ENCODE assay signal across 21 cellular contexts in the genomic region with DNA sequence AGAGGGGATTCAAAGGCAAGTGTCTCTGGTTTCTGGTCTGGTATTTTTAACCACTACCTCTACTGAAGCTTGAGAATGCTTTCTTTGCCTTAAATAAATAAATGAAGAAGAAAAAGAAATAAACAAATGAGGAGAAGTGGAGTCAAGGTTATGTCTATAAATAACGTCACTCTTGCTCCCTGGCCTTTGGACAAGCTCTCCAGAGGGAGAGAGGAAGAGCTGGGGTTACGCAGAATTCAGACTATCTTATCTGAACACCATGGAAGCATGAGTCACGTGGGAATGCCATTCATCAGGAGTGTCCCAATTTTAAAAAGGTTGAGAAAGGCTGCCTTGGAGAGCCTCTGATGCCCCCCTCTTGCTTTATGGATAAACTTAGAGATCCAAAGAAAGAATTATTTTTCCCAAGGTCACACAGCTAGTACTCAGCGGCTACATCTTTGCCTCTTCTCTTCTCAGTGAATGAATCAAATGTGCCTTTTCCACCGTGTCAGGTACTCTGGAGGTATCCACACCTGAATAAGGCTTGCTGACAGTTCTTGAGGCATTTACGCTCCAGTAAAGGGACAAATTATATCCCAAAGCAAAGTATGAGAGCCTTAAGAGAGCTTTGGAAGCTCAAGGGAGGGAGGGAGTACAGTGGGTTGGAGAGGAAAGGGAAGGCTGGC. TPM values are rescaled to one million over a fixed set of nuclear protein-coding genes. Genes with fewer than 3 reads are reported as not detected.
A peak's percentile ranks its signal among the peaks of the same experiment; 100 is the strongest.
DNase-seq lines count a peak whose midpoint lies in the region; ATAC-seq, FAIRE-seq and TF ChIP-seq lines count a peak whose summit lies in the region.
"Had no signal": no experiment of that assay in that cellular context is flagged by ENCODE, and none has a peak within 500 bp of the region (broad histone marks: within the 10 kb centered on the region; RNA-seq: fewer than 3 reads in every experiment).

No MANE protein-coding gene starts in this region.

- intact Hi-C loops in HepG2 (cut with micrococcal nuclease; ENCODE audit: unreplicated experiment), result no loop called here

- BruUV-seq in HepG2 (replicated peaks; lab: Mats Ljungman, UMichigan), result no TSS peak

- peak; percentile 46 for DNase-seq in Caki2 (ENCODE audit: low read depth)
- DNase-seq in OCI-M1 (lab: John Stamatoyannopoulos, UW), result peak; percentile 10
- DNase-seq in fibroblast of the aortic adventitia (ENCODE audit: low read depth), result peak; percentile 56
- DNase-seq in HepG2 (ENCODE audit: low spot score), result peak; percentile 74
- no peak for DNase-seq in RPMI8226
- no peak for DNase-seq in AML-193 (lab: John Stamatoyannopoulos, UW)
- DNase-seq: activated CD4-positive, alpha-beta T cell treated with anti-CD3 and anti-CD28 coated beads, Interleukin-2, amount 50 U/mL, for 4 hours; activated T-cell treated with anti-CD3 and anti-CD28 coated beads, Interleukin-2, amount 50 U/mL, for 4 hours; CD8-positive, alpha-beta memory T cell; gastrocnemius medialis; GF-D8; GM23248; NCI-H69; stimulated activated CD4-positive, alpha-beta T cell treated with anti-CD3 and anti-CD28 coated beads, Interleukin-4, amount 100 ng/mL, for 1 hour; substantia nigra had no signal

- no peak overlapping the region for H2AFZ ChIP-seq in HepG2 (ENCODE audit: low read length)
- H2AFZ ChIP-seq: GM23248 had no signal

- peak overlapping the region; percentile 42 for H3K4me2 ChIP-seq in HepG2 (ENCODE audit: low read depth, low read length)

- in situ Hi-C loops in Caki2 (cut with HindIII; ENCODE audit: low pct_unique_long_range_greater_than_20kb, low sequenced_read_pairs) (no loop called here), HepG2 (cut with HindIII; ENCODE audit: extremely low pct_ligation_motif_present, low pct_unique_long_range_greater_than_20kb) (no loop called here)

- H3K9ac ChIP-seq in HepG2 (ENCODE audit: insufficient read depth, low read depth, low read length), result no peak overlapping the region; the same call in 1 of the 2 replicates
- H3K9ac ChIP-seq: GM23248 had no signal

- FAIRE-seq in HepG2 (lab: Jason Lieb, UNC), result peak; percentile 44
- FAIRE-seq: GM12892 had no signal

- no peaks in the 10 kb centered on the region for H3K79me2 ChIP-seq in HepG2 (ENCODE audit: insufficient read depth, low read length)

- no peaks in the 10 kb centered on the region for H3K36me3 ChIP-seq in HepG2 (replicated peaks in 1 of 2; ENCODE audit: control insufficient read depth in 1 of 2, insufficient read depth in 2 of 2, low read length in 2 of 2)
- H3K36me3 ChIP-seq: gastrocnemius medialis had no signal

- H3K27ac ChIP-seq in HepG2 (ENCODE audit: extremely low read length, insufficient read depth, low read length), result no peak overlapping the region
- H3K27ac ChIP-seq: gastrocnemius medialis, GM23248 had no signal

- TF ChIP-seq EP300 in HepG2 (IDR thresholded peaks at IDR 0.05; ENCODE audit: low read depth in 2 of 2, low read length in 2 of 2) (no peak), HepG2 (CRISPR knock-in tag; IDR thresholded peaks at IDR 0.05; ENCODE audit: borderline replicate concordance) (no peak)

- CTCF ChIA-PET in HepG2 (lab: Yijun Ruan, JAX; ENCODE audit: low intra/inter-chr PET ratio, low total read pairs), result no interaction called here

- no peaks in the 10 kb centered on the region for H3K9me3 ChIP-seq in HepG2 (ENCODE audit: low read length)
- H3K9me3 ChIP-seq: gastrocnemius medialis had no signal

- peaks cover 31% of the 10 kb centered on the region for H3K4me1 ChIP-seq in HepG2 (ENCODE audit: insufficient read depth, low read length)
- H3K4me1 ChIP-seq: gastrocnemius medialis had no signal

- 4% methylated on average over 6 of the region's 6 CpGs for WGBS in HepG2 (ENCODE audit: low lambda C conversion rate)

- ATAC-seq in HepG2 (peak; percentile 75), GM19463 (IDR thresholded peaks at IDR 0.05; ENCODE audit: unreplicated experiment) (no peak), HG02870 (IDR thresholded peaks at IDR 0.05; ENCODE audit: unreplicated experiment) (no peak)
- ATAC-seq: activated T-cell treated with anti-CD3 and anti-CD28 coated beads, Interleukin-2, amount 50 U/mL, for 4 hours; gastrocnemius medialis; sciatic nerve had no signal

- TF ChIP-seq CTCF in fibroblast of the aortic adventitia (IDR thresholded peaks at IDR 0.05; ENCODE audit: insufficient read depth, low read length) (no peak), HepG2 (CRISPR knock-in tag; IDR thresholded peaks at IDR 0.05) (no peak)

- no peak for TF ChIP-seq RAD21 in HepG2 (CRISPR knock-in tag; IDR thresholded peaks at IDR 0.05)

- TF ChIP-seq POLR2A in HepG2 (IDR thresholded peaks at IDR 0.05; ENCODE audit: insufficient read depth in 1 of 2, low read depth in 2 of 2, low read length in 2 of 2), result no peak

- peaks cover 0 to 8% of the 10 kb centered on the region in 2 experiments; a peak in 1 of 5 replicates for H3K27me3 ChIP-seq in HepG2 (ENCODE audit: control insufficient read depth in 1 of 2, insufficient read depth in 2 of 2, low read length in 2 of 2)

- POLR2A ChIA-PET in HepG2 (lab: Yijun Ruan, JAX), result no interaction called here

- H4K20me1 ChIP-seq in HepG2 (ENCODE audit: insufficient read depth, low read length), result no peaks in the 10 kb centered on the region

- H3K4me3 ChIP-seq in fibroblast of the aortic adventitia (ENCODE audit: low read depth, low read length) (no peak overlapping the region), HepG2 (replicated peaks in 1 of 3; ENCODE audit: insufficient read depth in 1 of 3, low read depth in 2 of 3, low read length in 3 of 3) (no peak overlapping the region)
- H3K4me3 ChIP-seq: gastrocnemius medialis, GM23248 had no signal

RNA-seq across cellular contexts. Expression of gene MSI1, which starts 12.9 kb away (rescaled TPM):
- total RNA-seq in Caki2 (2014; rRNA removed; shearing (Covaris generic); ENCODE audit: low replicate concordance), result 0.29 TPM in 1 of 2 replicates, not detected in the other
- total RNA-seq in fibroblast of the aortic adventitia (ENCODE audit: low replicate concordance) (not detected in 2 replicates), HepG2 (2016; rRNA removed; fragmentation: Illumina TruSeq; extraction: Trizol) (0.46 and 0.80 TPM in 2 replicates)
- 0.44 and 0.61 TPM in 2 replicates for total RNA-seq in HepG2 (2016; cell fraction: cytosol; rRNA removed; fragmentation: Illumina TruSeq; extraction: Trizol; ENCODE audit: low read depth)
- total RNA-seq in HepG2 (2016; cell fraction: insoluble cytoplasmic fraction; rRNA removed; fragmentation: Illumina TruSeq; extraction: Trizol), result 0.37 and 0.48 TPM in 2 replicates
- 1.1 TPM in 2 replicates for total RNA-seq in HepG2 (2016; cell fraction: membrane; rRNA removed; fragmentation: Illumina TruSeq; extraction: Trizol)
- 0.56 and 0.75 TPM in 2 replicates for total RNA-seq in HepG2 (2016; cell fraction: nucleus; rRNA removed; fragmentation: Illumina TruSeq; extraction: Trizol)
- 0.08 and 0.09 TPM in 2 replicates for polyA plus RNA-seq in HepG2 (2011; rRNA removed)
- polyA plus RNA-seq in HepG2 (2011; cell fraction: cytosol; rRNA removed), result 0.09 TPM in 1 of 2 replicates, not detected in the other
- polyA plus RNA-seq in HepG2 (2011; cell fraction: nucleus; rRNA removed), result 0.27 and 0.28 TPM in 2 replicates
- polyA plus RNA-seq in HepG2 (2012), result 0.05 TPM in 1 of 2 replicates, not detected in the other
- 0.61 and 0.75 TPM in 2 replicates for polyA plus RNA-seq in HepG2 (2016; cell fraction: cytosol; fragmentation: Illumina TruSeq; extraction: Trizol; ENCODE audit: low read depth)
- 0.61 and 1.6 TPM in 2 replicates for polyA plus RNA-seq in HepG2 (2016; cell fraction: insoluble cytoplasmic fraction; fragmentation: Illumina TruSeq; extraction: Trizol; ENCODE audit: low read depth)
- polyA plus RNA-seq in HepG2 (2016; cell fraction: membrane; fragmentation: Illumina TruSeq; extraction: Trizol; ENCODE audit: low read depth), result 0.93 and 1.2 TPM in 2 replicates
- 1.5 and 3.3 TPM in 2 replicates for polyA plus RNA-seq in HepG2 (2016; cell fraction: nucleus; fragmentation: Illumina TruSeq; extraction: Trizol; ENCODE audit: insufficient read depth, low read depth)
- 0.18 TPM in 1 of 2 replicates, not detected in the other for polyA minus RNA-seq in HepG2 (2011; rRNA and poly(A)+ RNA removed; ENCODE audit: low replicate concordance)
- polyA minus RNA-seq in HepG2 (2011; cell fraction: cytosol; rRNA and poly(A)+ RNA removed), result not detected in 2 replicates
- polyA minus RNA-seq in HepG2 (2011; cell fraction: nucleus; rRNA and poly(A)+ RNA removed), result not detected in 2 replicates
- total RNA-seq: GM23248 had no signal
- polyA plus RNA-seq: CD8-positive, alpha-beta memory T cell; GM23248 had no signal

RNA-seq across cellular contexts. Expression of gene PLA2G1B, which starts 54.3 kb away (rescaled TPM):
- total RNA-seq in Caki2 (2014; rRNA removed; shearing (Covaris generic); ENCODE audit: low replicate concordance), result not detected in 2 replicates
- not detected in 2 replicates for total RNA-seq in fibroblast of the aortic adventitia (ENCODE audit: low replicate concordance)
- total RNA-seq in HepG2 (2016; rRNA removed; fragmentation: Illumina TruSeq; extraction: Trizol), result 0.87 and 1.4 TPM in 2 replicates
- 1.4 and 1.6 TPM in 2 replicates for total RNA-seq in HepG2 (2016; cell fraction: cytosol; rRNA removed; fragmentation: Illumina TruSeq; extraction: Trizol; ENCODE audit: low read depth)
- total RNA-seq in HepG2 (2016; cell fraction: insoluble cytoplasmic fraction; rRNA removed; fragmentation: Illumina TruSeq; extraction: Trizol), result 1.4 and 2.0 TPM in 2 replicates
- 1.3 and 1.4 TPM in 2 replicates for total RNA-seq in HepG2 (2016; cell fraction: membrane; rRNA removed; fragmentation: Illumina TruSeq; extraction: Trizol)
- total RNA-seq in HepG2 (2016; cell fraction: nucleus; rRNA removed; fragmentation: Illumina TruSeq; extraction: Trizol), result 1.1 TPM in 1 of 2 replicates, not detected in the other
- polyA plus RNA-seq in HepG2 (2011; rRNA removed), result 0.33 and 0.59 TPM in 2 replicates
- polyA plus RNA-seq in HepG2 (2011; cell fraction: cytosol; rRNA removed), result 0.42 and 0.54 TPM in 2 replicates
- polyA plus RNA-seq in HepG2 (2011; cell fraction: nucleus; rRNA removed), result not detected in 2 replicates
- 0.41 and 0.44 TPM in 2 replicates for polyA plus RNA-seq in HepG2 (2012)
- polyA plus RNA-seq in HepG2 (2016; cell fraction: cytosol; fragmentation: Illumina TruSeq; extraction: Trizol; ENCODE audit: low read depth), result 1.4 and 1.7 TPM in 2 replicates
- 1.0 and 1.1 TPM in 2 replicates for polyA plus RNA-seq in HepG2 (2016; cell fraction: insoluble cytoplasmic fraction; fragmentation: Illumina TruSeq; extraction: Trizol; ENCODE audit: low read depth)
- 1.1 and 1.2 TPM in 2 replicates for polyA plus RNA-seq in HepG2 (2016; cell fraction: membrane; fragmentation: Illumina TruSeq; extraction: Trizol; ENCODE audit: low read depth)
- polyA plus RNA-seq in HepG2 (2016; cell fraction: nucleus; fragmentation: Illumina TruSeq; extraction: Trizol; ENCODE audit: insufficient read depth, low read depth), result 1.7 TPM in 1 of 2 replicates, not detected in the other
- polyA minus RNA-seq in HepG2 (2011; rRNA and poly(A)+ RNA removed; ENCODE audit: low replicate concordance), result not detected in 2 replicates
- not detected in 2 replicates for polyA minus RNA-seq in HepG2 (2011; cell fraction: cytosol; rRNA and poly(A)+ RNA removed)
- not detected in 2 replicates for polyA minus RNA-seq in HepG2 (2011; cell fraction: nucleus; rRNA and poly(A)+ RNA removed)
- total RNA-seq: CD8-positive, alpha-beta memory T cell; gastrocnemius medialis; GM23248; HT1080; neural crest cell; sciatic nerve had no signal
- polyA plus RNA-seq: CD8-positive, alpha-beta memory T cell; GM23248 had no signal

RNA-seq across cellular contexts. Expression of gene COX6A1, which starts 56.0 kb away (rescaled TPM):
- total RNA-seq in Caki2 (2014; rRNA removed; shearing (Covaris generic); ENCODE audit: low replicate concordance), result 793 and 854 TPM in 2 replicates
- 138 and 366 TPM in 2 replicates for total RNA-seq in fibroblast of the aortic adventitia (ENCODE audit: low replicate concordance)
- total RNA-seq in HepG2 (2016; rRNA removed; fragmentation: Illumina TruSeq; extraction: Trizol), result 204 and 542 TPM in 2 replicates
- 121 and 131 TPM in 2 replicates for total RNA-seq in HepG2 (2016; cell fraction: cytosol; rRNA removed; fragmentation: Illumina TruSeq; extraction: Trizol; ENCODE audit: low read depth)
- total RNA-seq in HepG2 (2016; cell fraction: insoluble cytoplasmic fraction; rRNA removed; fragmentation: Illumina TruSeq; extraction: Trizol), result 226 and 562 TPM in 2 replicates
- 107 and 111 TPM in 2 replicates for total RNA-seq in HepG2 (2016; cell fraction: membrane; rRNA removed; fragmentation: Illumina TruSeq; extraction: Trizol)
- 291 and 339 TPM in 2 replicates for total RNA-seq in HepG2 (2016; cell fraction: nucleus; rRNA removed; fragmentation: Illumina TruSeq; extraction: Trizol)
- 655 and 673 TPM in 2 replicates for polyA plus RNA-seq in HepG2 (2011; rRNA removed)
- polyA plus RNA-seq in HepG2 (2011; cell fraction: cytosol; rRNA removed), result 682 and 991 TPM in 2 replicates
- polyA plus RNA-seq in HepG2 (2011; cell fraction: nucleus; rRNA removed), result 688 and 965 TPM in 2 replicates
- 389 and 405 TPM in 2 replicates for polyA plus RNA-seq in HepG2 (2012)
- polyA plus RNA-seq in HepG2 (2016; cell fraction: cytosol; fragmentation: Illumina TruSeq; extraction: Trizol; ENCODE audit: low read depth), result 114 and 131 TPM in 2 replicates
- polyA plus RNA-seq in HepG2 (2016; cell fraction: insoluble cytoplasmic fraction; fragmentation: Illumina TruSeq; extraction: Trizol; ENCODE audit: low read depth), result 204 and 225 TPM in 2 replicates
- 86.9 and 92.6 TPM in 2 replicates for polyA plus RNA-seq in HepG2 (2016; cell fraction: membrane; fragmentation: Illumina TruSeq; extraction: Trizol; ENCODE audit: low read depth)
- 490 and 539 TPM in 2 replicates for polyA plus RNA-seq in HepG2 (2016; cell fraction: nucleus; fragmentation: Illumina TruSeq; extraction: Trizol; ENCODE audit: insufficient read depth, low read depth)
- polyA minus RNA-seq in HepG2 (2011; rRNA and poly(A)+ RNA removed; ENCODE audit: low replicate concordance), result 318 and 569 TPM in 2 replicates
- polyA minus RNA-seq in HepG2 (2011; cell fraction: cytosol; rRNA and poly(A)+ RNA removed), result 173 and 174 TPM in 2 replicates
- 97.8 and 134 TPM in 2 replicates for polyA minus RNA-seq in HepG2 (2011; cell fraction: nucleus; rRNA and poly(A)+ RNA removed)

Comparison
In these comparisons a context has a peak if more than half of its experiments do, and no peak if none do; other contexts are left out.
1. DNase-seq: peak in Caki2 (single experiment), OCI-M1 (single experiment), fibroblast of the aortic adventitia (single experiment) and HepG2 (single experiment); none in RPMI8226 (single experiment) and AML-193 (0 of 2).